In the genomic region with DNA sequence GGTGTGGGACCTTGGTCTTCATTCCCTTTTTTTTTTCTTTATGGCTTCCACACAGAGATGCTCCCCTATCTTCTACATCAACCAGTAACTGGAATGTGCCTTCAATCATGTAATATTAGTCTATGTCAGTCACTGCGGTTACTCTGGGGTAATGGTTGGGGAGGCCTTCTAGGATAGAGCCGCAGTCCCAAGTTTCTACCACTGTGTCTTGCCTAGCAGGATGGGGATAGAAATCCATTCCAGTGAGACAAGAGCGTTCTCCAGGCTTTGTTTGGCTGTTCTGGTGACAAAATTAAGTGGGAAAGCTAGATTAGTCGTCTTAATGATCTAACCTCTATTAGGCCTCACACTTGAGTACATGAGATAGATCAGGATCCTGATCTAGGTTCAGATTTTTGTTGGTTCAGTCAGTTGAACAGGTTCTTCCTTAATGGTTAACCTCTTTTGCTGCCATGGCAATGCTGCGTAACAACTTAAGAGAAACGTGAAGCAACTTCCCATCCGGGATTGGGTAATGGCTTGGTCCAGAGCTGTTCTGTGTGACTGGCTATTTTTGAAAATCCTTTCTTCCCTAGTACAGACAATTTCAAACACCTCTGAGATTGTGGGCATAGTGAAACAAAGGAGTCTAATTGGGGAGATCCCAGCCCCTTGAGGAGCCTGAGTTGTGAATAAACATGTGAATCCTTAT, we compare ENCODE assay signal across 12 cellular contexts. TPM values are rescaled to one million over a fixed set of nuclear protein-coding genes. Genes with fewer than 3 reads are reported as not detected.
DNase-seq lines count a peak whose midpoint lies in the region; TF ChIP-seq lines count a peak whose summit lies in the region.
"Had no signal": no experiment of that assay in that cellular context is flagged by ENCODE, and none has a peak within 500 bp of the region (broad histone marks: within the 10 kb centered on the region; RNA-seq: fewer than 3 reads in every experiment).

No MANE protein-coding gene starts in this region.

- peak overlapping the region; percentile 40 for H3K27ac Mint-ChIP-seq in HFFc6
- H3K27ac Mint-ChIP-seq in activated CD4-positive, alpha-beta memory T cell treated with anti-CD3 and anti-CD28 coated beads, Interleukin-2, amount 10 ng/mL, durations not matched to agents 7 days and 5 days: peak overlapping the region; percentile 23

- no peaks in the 10 kb centered on the region for H3K27me3 ChIP-seq in spleen (replicated peaks in 1 of 7)
- H3K27me3 ChIP-seq: tibial nerve had no signal

- no peaks in the 10 kb centered on the region for H3K9me3 ChIP-seq in spleen
- H3K9me3 ChIP-seq: psoas muscle, tibial nerve had no signal

- no peak overlapping the region for H3K4me3 Mint-ChIP-seq in HFFc6
- no peak overlapping the region for H3K4me3 Mint-ChIP-seq in activated CD4-positive, alpha-beta memory T cell treated with anti-CD3 and anti-CD28 coated beads, Interleukin-2, amount 10 ng/mL, durations not matched to agents 7 days and 5 days

- H3K36me3 Mint-ChIP-seq in HFFc6 (ENCODE audit: low read depth): peaks cover 69% of the 10 kb centered on the region
- H3K36me3 Mint-ChIP-seq in activated CD4-positive, alpha-beta memory T cell treated with anti-CD3 and anti-CD28 coated beads, Interleukin-2, amount 10 ng/mL, durations not matched to agents 7 days and 5 days (ENCODE audit: low read depth): peaks cover 86% of the 10 kb centered on the region

- CTCF ChIA-PET in activated CD4-positive, alpha-beta memory T cell treated with anti-CD3 and anti-CD28 coated beads, Interleukin-2, amount 10 ng/mL, durations not matched to agents 7 days and 5 days (lab: Charles Lee): interaction anchor here (1.0 kb wide), 1 partner anchor 17 kb away, joined by 3 read pairs; no protein-coding TSS in a partner anchor

- DNase-seq in HFFc6: no peak
- no peak for DNase-seq in activated CD4-positive, alpha-beta memory T cell treated with anti-CD3 and anti-CD28 coated beads, Interleukin-2, amount 10 ng/mL, durations not matched to agents 7 days and 5 days
- DNase-seq in kidney tubule cell (ENCODE audit: low spot score): peak; percentile 26
- no peak for DNase-seq in spleen
- DNase-seq in stimulated activated CD4-positive, alpha-beta T cell treated with anti-CD3 and anti-CD28 coated beads, Interleukin-4, amount 100 ng/mL, for 1 hour: no peak
- DNase-seq in HT-29 (ENCODE audit: low spot score): no peak
- DNase-seq in HCEC 1CT: no peak
- DNase-seq: caudate nucleus, DMS153, kidney glomerular epithelial cell, psoas muscle had no signal

- peaks cover 7 to 100% (median 83%) of the 10 kb centered on the region in 6 donors for H3K36me3 ChIP-seq in spleen

- POLR2A ChIA-PET in activated CD4-positive, alpha-beta memory T cell treated with anti-CD3 and anti-CD28 coated beads, Interleukin-2, amount 10 ng/mL, durations not matched to agents 7 days and 5 days (lab: Charles Lee): no interaction called here

- H3K4me3 ChIP-seq in spleen: peak overlapping the region in 1 of 8 donors; percentile 44
- H3K4me3 ChIP-seq: psoas muscle, tibial nerve had no signal

- H3K27me3 Mint-ChIP-seq in HFFc6 (ENCODE audit: insufficient read depth): peaks cover 2% of the 10 kb centered on the region; the same call in 1 of the 2 replicates
- H3K27me3 Mint-ChIP-seq in activated CD4-positive, alpha-beta memory T cell treated with anti-CD3 and anti-CD28 coated beads, Interleukin-2, amount 10 ng/mL, durations not matched to agents 7 days and 5 days: no peaks in the 10 kb centered on the region

- H3K9me3 Mint-ChIP-seq in HFFc6: no peaks in the 10 kb centered on the region
- H3K9me3 Mint-ChIP-seq in activated CD4-positive, alpha-beta memory T cell treated with anti-CD3 and anti-CD28 coated beads, Interleukin-2, amount 10 ng/mL, durations not matched to agents 7 days and 5 days: no peaks in the 10 kb centered on the region

- no peak for TF ChIP-seq POLR2A in spleen (IDR thresholded peaks at IDR 0.05)

- peak overlapping the region in 7 of 8 donors; percentile 64 to 92 (median 84) for H3K27ac ChIP-seq in spleen
- H3K27ac ChIP-seq: psoas muscle had no signal

- 59 to 89% (median 72%) methylated on average over 7 of the region's 7 CpGs for WGBS in spleen, 5 donors

- peaks cover 0 to 74% (median 21%) of the 10 kb centered on the region in 6 donors for H3K4me1 ChIP-seq in spleen

- intact Hi-C loops in spleen (cut with DNase I; ENCODE audit: low total_unique reads): no loop called here

- H3K4me1 Mint-ChIP-seq in HFFc6 (ENCODE audit: low read depth): peaks cover 31% of the 10 kb centered on the region
- H3K4me1 Mint-ChIP-seq in activated CD4-positive, alpha-beta memory T cell treated with anti-CD3 and anti-CD28 coated beads, Interleukin-2, amount 10 ng/mL, durations not matched to agents 7 days and 5 days: peaks cover 12% of the 10 kb centered on the region

- TF ChIP-seq CTCF in HFFc6 (IDR thresholded peaks at IDR 0.05) (no peak), spleen (IDR thresholded peaks at IDR 0.05 in 8 of 11, conservative IDR thresholded peaks at IDR 0.05 in 3 of 11) (no peak)

RNA-seq across cellular contexts. Expression of a gene that starts 8.7 kb away (rescaled TPM):
- 10 to 100 TPM; 61.2 to 67.8 (median 65.5) TPM for total RNA-seq in HFFc6 (2021; fragmentation: NEBNext Ultra II Directional; extraction: Animal tissue kit (Norgen Biotek cat#: 25700))
- 100 to 1,000 TPM; 102 to 103 TPM for total RNA-seq in activated CD4-positive, alpha-beta memory T cell treated with anti-CD3 and anti-CD28 coated beads, Interleukin-2, amount 10 ng/mL, durations not matched to agents 7 days and 5 days
- 100 to 1,000 TPM; 101 to 154 (median 127) TPM for total RNA-seq in spleen
- polyA plus RNA-seq in spleen: 10 to 100 TPM; 52.6 to 85.0 (median 73.3) TPM
- 44.1 and 47.1 TPM in 2 replicates for total RNA-seq in HT-29 (2014; rRNA removed; shearing (Covaris generic))

RNA-seq across cellular contexts. Expression of a gene that starts 9.8 kb away (rescaled TPM):
- 10 to 100 TPM; 49.5 to 67.7 (median 62.0) TPM for total RNA-seq in HFFc6 (2021; fragmentation: NEBNext Ultra II Directional; extraction: Animal tissue kit (Norgen Biotek cat#: 25700))
- 10 to 100 TPM; 84.5 to 89.1 TPM for total RNA-seq in activated CD4-positive, alpha-beta memory T cell treated with anti-CD3 and anti-CD28 coated beads, Interleukin-2, amount 10 ng/mL, durations not matched to agents 7 days and 5 days
- total RNA-seq in spleen: 100 to 1,000 TPM in 1 of 7 donors, 10 to 100 TPM in 6; 67.0 to 105 (median 78.5) TPM
- polyA plus RNA-seq in spleen: 10 to 100 TPM; 20.2 to 38.9 (median 35.0) TPM
- 22.9 and 33.3 TPM in 2 replicates for total RNA-seq in HT-29 (2014; rRNA removed; shearing (Covaris generic))

RNA-seq across cellular contexts. Expression of a gene that starts 30.1 kb away (rescaled TPM):
- total RNA-seq in HFFc6 (2021; fragmentation: NEBNext Ultra II Directional; extraction: Animal tissue kit (Norgen Biotek cat#: 25700)): 10 to 100 TPM; 11.2 to 15.8 (median 15.1) TPM
- 1 to 10 TPM; 5.2 to 5.9 TPM for total RNA-seq in activated CD4-positive, alpha-beta memory T cell treated with anti-CD3 and anti-CD28 coated beads, Interleukin-2, amount 10 ng/mL, durations not matched to agents 7 days and 5 days
- total RNA-seq in spleen: 10 to 100 TPM in 4 of 7 donors, 1 to 10 TPM in 3; 5.5 to 15.8 (median 10.2) TPM
- 1 to 10 TPM; 3.3 to 6.4 (median 5.2) TPM for polyA plus RNA-seq in spleen
- total RNA-seq in HT-29 (2014; rRNA removed; shearing (Covaris generic)): 22.6 and 25.7 TPM in 2 replicates

RNA-seq across cellular contexts. Expression of a gene that starts 46.8 kb away (rescaled TPM):
- 1 to 10 TPM; 1.5 to 2.2 (median 1.8) TPM for total RNA-seq in HFFc6 (2021; fragmentation: NEBNext Ultra II Directional; extraction: Animal tissue kit (Norgen Biotek cat#: 25700))
- total RNA-seq in activated CD4-positive, alpha-beta memory T cell treated with anti-CD3 and anti-CD28 coated beads, Interleukin-2, amount 10 ng/mL, durations not matched to agents 7 days and 5 days: 1 to 10 TPM; 4.7 to 6.0 TPM
- total RNA-seq in spleen: 10 to 100 TPM in 2 of 7 donors, 1 to 10 TPM in 5; 5.1 to 12.7 (median 9.5) TPM
- 1 to 10 TPM; 2.9 to 5.9 (median 3.3) TPM for polyA plus RNA-seq in spleen
- total RNA-seq in HT-29 (2014; rRNA removed; shearing (Covaris generic)): 14.3 and 15.2 TPM in 2 replicates
